8 cellular contexts compared by ENCODE assay signal in genomic region chr18:24530630-24531111, GRCh38.
A peak's percentile ranks its signal among the peaks of the same experiment; 100 is the strongest.
DNase-seq lines count a peak whose midpoint lies in the region; ATAC-seq and TF ChIP-seq lines count a peak whose summit lies in the region.

No MANE protein-coding gene starts in this region.

- no peak overlapping the region for H2AFZ ChIP-seq in mesenchymal stem cell (ENCODE audit: low read depth, low read length)

- 7 to 17% (median 11%) methylated on average over 6 of the region's 6 CpGs for WGBS in adrenal gland, 4 donors
- 30% methylated on average over 6 of the region's 6 CpGs for WGBS in mesenchymal stem cell

- TF ChIP-seq CTCF in adrenal gland (IDR thresholded peaks at IDR 0.05), result no peak

- intact Hi-C loops in adrenal gland (cut with DNase I), result loop anchor here in 1 of 2 donors (10.0 kb wide), 1 partner anchor 1314 kb away; no protein-coding TSS in a partner anchor

- H2BK5ac ChIP-seq in mesenchymal stem cell (ENCODE audit: low read depth, low read length, poor library complexity, severe bottlenecking), result no peak overlapping the region

- no peak overlapping the region for H2BK12ac ChIP-seq in mesenchymal stem cell (ENCODE audit: low read length in 2 of 2)

- H3K27ac ChIP-seq in adrenal gland, result no peak overlapping the region
- no peak overlapping the region for H3K27ac ChIP-seq in mesenchymal stem cell (ENCODE audit: low read length, poor library complexity, severe bottlenecking)

- no peak overlapping the region for H4K91ac ChIP-seq in mesenchymal stem cell (ENCODE audit: low read length)

- H3K23ac ChIP-seq in mesenchymal stem cell (ENCODE audit: low read length in 2 of 2), result no peak overlapping the region

- H3K14ac ChIP-seq in mesenchymal stem cell (ENCODE audit: low read length in 2 of 2), result no peak overlapping the region

- H3K79me1 ChIP-seq in mesenchymal stem cell (replicated peaks; ENCODE audit: low read length, poor library complexity, severe bottlenecking), result no peaks in the 10 kb centered on the region

- H3K9me3 ChIP-seq in adrenal gland (replicated peaks in 1 of 3), result no peaks in the 10 kb centered on the region
- H3K9me3 ChIP-seq in mesenchymal stem cell (ENCODE audit: control insufficient read depth, low read length), result no peaks in the 10 kb centered on the region

- ATAC-seq in GM19467 (IDR thresholded peaks at IDR 0.05; ENCODE audit: unreplicated experiment), result no peak
- no peak for ATAC-seq in HG03571 (IDR thresholded peaks at IDR 0.05; ENCODE audit: unreplicated experiment)
- no peak for ATAC-seq in GM21786 (IDR thresholded peaks at IDR 0.05; ENCODE audit: unreplicated experiment)

- H3K4me2 ChIP-seq in mesenchymal stem cell (ENCODE audit: low read length, poor library complexity, severe bottlenecking), result no peak overlapping the region

- H3K27me3 ChIP-seq in adrenal gland (peaks cover 9% of the 10 kb centered on the region), mesenchymal stem cell (ENCODE audit: control insufficient read depth in 1 of 2, insufficient read depth in 1 of 2, low read length in 2 of 2) (peaks cover 0 to 11% of the 10 kb centered on the region in 2 experiments)

- no peak overlapping the region for H2BK15ac ChIP-seq in mesenchymal stem cell (ENCODE audit: low read depth, poor library complexity, severe bottlenecking)

- H2BK120ac ChIP-seq in mesenchymal stem cell (ENCODE audit: low read depth, low read length), result no peak overlapping the region

- H3K4me1 ChIP-seq in adrenal gland (replicated peaks in 1 of 2), result peaks cover 0 to 7% of the 10 kb centered on the region in 2 donors
- no peaks in the 10 kb centered on the region for H3K4me1 ChIP-seq in mesenchymal stem cell (ENCODE audit: control insufficient read depth, insufficient read depth, low read depth, low read length)

- peak overlapping the region; percentile 10 for H3K9ac ChIP-seq in mesenchymal stem cell (ENCODE audit: low read length)

- no peak overlapping the region for H4K8ac ChIP-seq in mesenchymal stem cell (ENCODE audit: low read length)

- TF ChIP-seq POLR2A in adrenal gland (IDR thresholded peaks at IDR 0.05), result no peak

- H3K4me3 ChIP-seq in adrenal gland, result no peak overlapping the region
- H3K4me3 ChIP-seq in mesenchymal stem cell (ENCODE audit: insufficient read depth in 1 of 2, low read depth in 1 of 2, low read length in 2 of 2), result peak overlapping the region in 1 of 2 experiments; percentile 46

- H3K36me3 ChIP-seq in adrenal gland (replicated peaks in 1 of 2) (no peaks in the 10 kb centered on the region), mesenchymal stem cell (ENCODE audit: control insufficient read depth in 1 of 2, insufficient read depth in 2 of 2, low read depth in 1 of 2, low read length in 2 of 2) (no peaks in the 10 kb centered on the region)

- DNase-seq in COLO829 (ENCODE audit: low spot score) (peak; percentile 50), KG1 (lab: John Stamatoyannopoulos, UW) (peak; percentile 65), adrenal gland (peak; percentile 20 to 56 (median 45)), mesenchymal stem cell (peak; percentile 21), NCI-H1436 treated with DMSO at 0.1 percent for 48 hours (lab: John Stamatoyannopoulos, UW) (no peak)

- H2AK5ac ChIP-seq in mesenchymal stem cell (ENCODE audit: low read length, severe bottlenecking), result no peak overlapping the region

- no peak overlapping the region for H3K18ac ChIP-seq in mesenchymal stem cell (ENCODE audit: low read depth in 1 of 2, low read length in 2 of 2)

- no peak overlapping the region for H3K4ac ChIP-seq in mesenchymal stem cell (ENCODE audit: low read depth in 1 of 2, low read length in 2 of 2)
